In the genomic region with DNA sequence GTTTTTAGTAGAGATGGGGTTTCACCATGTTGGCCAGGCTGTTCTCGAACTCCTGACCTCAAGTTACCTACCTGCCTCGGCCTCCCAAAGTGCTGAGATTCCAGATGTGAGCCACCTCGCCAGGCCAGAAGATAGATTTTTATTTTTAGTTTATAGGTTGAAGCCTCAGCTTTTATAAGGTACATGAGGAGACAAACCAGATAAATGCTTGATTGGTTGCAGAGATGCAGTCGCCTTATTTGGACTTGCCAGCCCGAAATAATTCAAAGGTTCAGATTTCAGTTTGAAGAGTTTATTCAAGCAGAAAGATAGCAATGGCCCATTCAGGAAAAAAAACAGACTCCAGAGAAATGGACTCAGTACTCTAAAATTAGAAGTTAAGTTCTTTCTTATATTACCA, we compare ENCODE assay signal across 30 cellular contexts.
"Had no signal": no experiment of that assay in that cellular context is flagged by ENCODE, and none has a peak within 500 bp of the region (broad histone marks: within the 10 kb centered on the region; RNA-seq: fewer than 3 reads in every experiment).

No MANE protein-coding gene starts in this region.

- H3K4me3 Mint-ChIP-seq: activated CD4-positive, alpha-beta memory T cell treated with anti-CD3 and anti-CD28 coated beads for 36 hours; activated CD4-positive, alpha-beta T cell treated with anti-CD3 and anti-CD28 coated beads, Interleukin-2, amount 10 ng/mL, durations not matched to agents 24 days and 14 days; activated naive CD4-positive, alpha-beta T cell treated with anti-CD3 and anti-CD28 coated beads for 36 hours; activated naive CD8-positive, alpha-beta T cell treated with anti-CD3 and anti-CD28 coated beads for 36 hours; activated T-helper 1 cell treated with anti-CD3 and anti-CD28 coated beads, Interleukin-12 subunit alpha, Interleukin-12 subunit beta, Interleukin-2, Interleukin-4 antibody, amounts not matched to agents 30 ng/mL and 10 ng/mL and 1 ng/mL, durations not matched to agents 14 hours and 24 hours and 36 hours had no signal

- H3K27ac Mint-ChIP-seq: activated CD4-positive, alpha-beta memory T cell treated with anti-CD3 and anti-CD28 coated beads for 36 hours; activated CD4-positive, alpha-beta T cell treated with anti-CD3 and anti-CD28 coated beads, Interleukin-2, amount 10 ng/mL, durations not matched to agents 24 days and 14 days; activated naive CD4-positive, alpha-beta T cell treated with anti-CD3 and anti-CD28 coated beads for 36 hours; activated naive CD8-positive, alpha-beta T cell treated with anti-CD3 and anti-CD28 coated beads for 36 hours; activated T-helper 1 cell treated with anti-CD3 and anti-CD28 coated beads, Interleukin-12 subunit alpha, Interleukin-12 subunit beta, Interleukin-2, Interleukin-4 antibody, amounts not matched to agents 30 ng/mL and 10 ng/mL and 1 ng/mL, durations not matched to agents 14 hours and 24 hours and 36 hours had no signal

- H3K9me3 ChIP-seq: adrenal gland, esophagus muscularis mucosa, heart left ventricle, lower lobe of right lung, neutrophil, prostate gland, suprapubic skin, tibial nerve had no signal

- H3K4me1 ChIP-seq: foreskin keratinocyte, prostate gland had no signal

- H3K27me3 ChIP-seq: adrenal gland, brain microvascular endothelial cell, esophagus muscularis mucosa, foreskin keratinocyte, heart left ventricle, neutrophil, suprapubic skin, tibial nerve had no signal

- H3K4me3 ChIP-seq: adrenal gland, esophagus muscularis mucosa, heart left ventricle, lower lobe of right lung, prostate gland, suprapubic skin, tibial nerve had no signal

- H3K27me3 Mint-ChIP-seq: activated CD4-positive, alpha-beta memory T cell treated with anti-CD3 and anti-CD28 coated beads for 36 hours; activated CD4-positive, alpha-beta T cell treated with anti-CD3 and anti-CD28 coated beads, Interleukin-2, amount 10 ng/mL, durations not matched to agents 24 days and 14 days; activated naive CD8-positive, alpha-beta T cell treated with anti-CD3 and anti-CD28 coated beads for 36 hours; naive thymus-derived CD8-positive, alpha-beta T cell had no signal

- DNase-seq: activated CD4-positive, alpha-beta memory T cell treated with anti-CD3 and anti-CD28 coated beads for 36 hours; activated CD4-positive, alpha-beta T cell treated with anti-CD3 and anti-CD28 coated beads, Interleukin-2, amount 10 ng/mL, durations not matched to agents 24 days and 14 days; activated CD4-positive, CD25-positive, alpha-beta regulatory T cell treated with anti-CD3 and anti-CD28 coated beads, Interleukin-2, amount 50 U/mL, for 72 hours; activated CD8-positive, alpha-beta memory T cell treated with anti-CD3 and anti-CD28 coated beads, Interleukin-2, amount 50 U/mL, for 4 hours; activated effector memory CD4-positive, alpha-beta T cell treated with anti-CD3 and anti-CD28 coated beads, Interleukin-2, amount 50 U/mL, for 16 hours; activated naive CD4-positive, alpha-beta T cell treated with anti-CD3 and anti-CD28 coated beads for 36 hours; activated naive CD8-positive, alpha-beta T cell treated with anti-CD3 and anti-CD28 coated beads for 36 hours; activated T-cell treated with anti-CD3 and anti-CD28 coated beads, Interleukin-2, amount 50 U/mL, for 1 hour; adrenal gland; aorta; brain microvascular endothelial cell; caudate nucleus; foreskin keratinocyte; heart left ventricle; kidney glomerular epithelial cell; lower lobe of right lung; mesenchymal stem cell; naive thymus-derived CD8-positive, alpha-beta T cell; stimulated activated CD4-positive, alpha-beta T cell treated with anti-CD3 and anti-CD28 coated beads, Interleukin-15, amount 100 ng/mL, for 24 hours; stimulated activated CD4-positive, alpha-beta T cell treated with anti-CD3 and anti-CD28 coated beads, Interleukin-2, amount 100 ng/mL, for 24 hours; stimulated activated naive CD4-positive, alpha-beta T cell; T-helper 1 cell had no signal

- H3K27ac ChIP-seq: adrenal gland, brain microvascular endothelial cell, esophagus muscularis mucosa, foreskin keratinocyte, lower lobe of right lung, neutrophil, suprapubic skin, tibial nerve, VCaP had no signal

- ATAC-seq: foreskin keratinocyte; heart left ventricle; left lobe of liver; lower lobe of right lung; naive thymus-derived CD8-positive, alpha-beta T cell had no signal

- H3K36me3 ChIP-seq: adrenal gland, brain microvascular endothelial cell, esophagus muscularis mucosa, heart left ventricle, lower lobe of right lung, neutrophil, prostate gland, suprapubic skin had no signal
